In genomic region chr3:184560992-184561328, GRCh38 we compare ENCODE assay signal across 8 cellular contexts. TPM values are rescaled to one million over a fixed set of nuclear protein-coding genes. Genes with fewer than 3 reads are reported as not detected.
A peak's percentile ranks its signal among the peaks of the same experiment; 100 is the strongest.
DNase-seq lines count a peak whose midpoint lies in the region; ATAC-seq, FAIRE-seq and TF ChIP-seq lines count a peak whose summit lies in the region.

No MANE protein-coding gene starts in this region.

- H3K4me1 ChIP-seq in fibroblast of lung (ENCODE audit: control insufficient read depth, extremely low read depth, insufficient read depth, low read length), result peaks cover 10% of the 10 kb centered on the region

- peak overlapping the region; percentile 72 for H2AFZ ChIP-seq in fibroblast of lung (ENCODE audit: low read length)

- no peaks in the 10 kb centered on the region for H3K9me3 ChIP-seq in fibroblast of lung (ENCODE audit: control insufficient read depth, insufficient read depth, low read depth, low read length)

- H3K4me3 ChIP-seq in fibroblast of lung (replicated peaks in 1 of 4; ENCODE audit: control extremely low read depth in 1 of 4, insufficient read depth in 1 of 4, low read depth in 3 of 4, low read length in 4 of 4) (peak overlapping the region; percentile 8 to 46 (median 31)), retinal pigment epithelial cell (ENCODE audit: low read length) (peak overlapping the region; percentile 31)

- H3K4me2 ChIP-seq in fibroblast of lung (ENCODE audit: extremely low read depth, insufficient read depth, low read length), result peak overlapping the region; percentile 98

- TF ChIP-seq CTCF in fibroblast of lung (conservative IDR thresholded peaks at IDR 0.05 in 1 of 2, IDR thresholded peaks at IDR 0.05 in 1 of 2; ENCODE audit: low read depth in 1 of 2, low read length in 2 of 2) (no peak), retinal pigment epithelial cell (conservative IDR thresholded peaks at IDR 0.05; ENCODE audit: low read depth, low read length) (no peak)

- H4K20me1 ChIP-seq in fibroblast of lung (ENCODE audit: control insufficient read depth, extremely low read depth, insufficient read depth, low read length), result no peaks in the 10 kb centered on the region

- peak; percentile 4 for DNase-seq in RCC 7860 (ENCODE audit: low spot score)
- DNase-seq in fibroblast of lung (ENCODE audit: low read depth in 2 of 2), result no peak
- DNase-seq in retinal pigment epithelial cell (ENCODE audit: low read depth), result no peak
- no peak for DNase-seq in amniotic stem cell (lab: John Stamatoyannopoulos, UW)
- no peak for DNase-seq in NCI-H1417 treated with DMSO at 0.1 percent for 48 hours (lab: John Stamatoyannopoulos, UW)
- DNase-seq in germinal center (ENCODE audit: low spot score), result no peak

- H3K27ac ChIP-seq in fibroblast of lung (ENCODE audit: insufficient read depth, low read length), result no peak overlapping the region

- FAIRE-seq in RCC 7860 (lab: Jason Lieb, UNC), result no peak

- ATAC-seq in GM21619 (IDR thresholded peaks at IDR 0.05; ENCODE audit: unreplicated experiment) (peak; percentile 16), HG03432 (IDR thresholded peaks at IDR 0.05; ENCODE audit: unreplicated experiment) (no peak)

- H3K9ac ChIP-seq in fibroblast of lung (ENCODE audit: insufficient read depth, low read length), result no peak overlapping the region

- no peaks in the 10 kb centered on the region for H3K36me3 ChIP-seq in fibroblast of lung (ENCODE audit: control insufficient read depth, insufficient read depth, low read length)

- peaks cover 4% of the 10 kb centered on the region for H3K79me2 ChIP-seq in fibroblast of lung (ENCODE audit: control insufficient read depth, insufficient read depth, low read length)

- H3K27me3 ChIP-seq in fibroblast of lung (ENCODE audit: control insufficient read depth, insufficient read depth, low read length), result peaks cover 13% of the 10 kb centered on the region

RNA-seq across cellular contexts. Expression of gene EPHB3, which starts 0.6 kb away (rescaled TPM):
- 3.9 and 7.6 TPM in 2 replicates for total RNA-seq in fibroblast of lung
- polyA plus RNA-seq in fibroblast of lung, result 1.6 and 2.2 TPM in 2 replicates
- 4.0 and 5.1 TPM in 2 replicates for polyA plus RNA-seq in fibroblast of lung (2012)
- polyA minus RNA-seq in fibroblast of lung (ENCODE audit: low replicate concordance), result 21.6 and 24.8 TPM in 2 replicates
